ENCODE assay signal across 1 cellular context in the genomic region with DNA sequence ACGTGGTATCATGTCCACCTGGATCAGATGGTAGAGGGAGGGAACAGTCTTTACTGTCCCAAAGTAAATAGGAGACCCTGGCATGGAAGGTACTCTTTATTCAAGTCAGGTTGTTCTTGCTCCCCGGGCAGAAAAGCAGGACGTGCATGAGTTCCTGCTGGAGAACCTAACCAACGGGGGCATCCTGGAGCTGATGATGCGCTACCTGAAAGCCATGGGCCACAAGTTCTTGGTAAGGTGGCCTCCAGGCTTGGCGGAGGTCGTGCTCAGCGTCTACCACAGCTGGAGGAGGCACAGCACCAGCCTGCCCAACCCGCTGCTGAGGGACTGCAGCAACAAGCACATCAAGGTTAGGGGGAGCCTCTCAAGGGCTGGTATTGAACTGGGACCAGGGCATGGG.
TF ChIP-seq lines count a peak whose summit lies in the region.

No MANE protein-coding gene starts in this region.

TF ChIP-seq in SK-N-SH treated with all-trans-retinoic acid at 6 μM for 48 hours, 23 proteins besides CTCF, POLR2A, EP300 and RAD21 (continued from another document):
- TF ChIP-seq TOX (CRISPR knock-in tag; IDR thresholded peaks at IDR 0.05; ENCODE audit: borderline replicate concordance) (no peak), ISL1 (CRISPR knock-in tag; IDR thresholded peaks at IDR 0.05) (no peak), BACH2 (CRISPR knock-in tag; IDR thresholded peaks at IDR 0.05; ENCODE audit: borderline replicate concordance) (no peak), ZNF8 (CRISPR knock-in tag; IDR thresholded peaks at IDR 0.05) (no peak)
- TF ChIP-seq, protein P1, sequence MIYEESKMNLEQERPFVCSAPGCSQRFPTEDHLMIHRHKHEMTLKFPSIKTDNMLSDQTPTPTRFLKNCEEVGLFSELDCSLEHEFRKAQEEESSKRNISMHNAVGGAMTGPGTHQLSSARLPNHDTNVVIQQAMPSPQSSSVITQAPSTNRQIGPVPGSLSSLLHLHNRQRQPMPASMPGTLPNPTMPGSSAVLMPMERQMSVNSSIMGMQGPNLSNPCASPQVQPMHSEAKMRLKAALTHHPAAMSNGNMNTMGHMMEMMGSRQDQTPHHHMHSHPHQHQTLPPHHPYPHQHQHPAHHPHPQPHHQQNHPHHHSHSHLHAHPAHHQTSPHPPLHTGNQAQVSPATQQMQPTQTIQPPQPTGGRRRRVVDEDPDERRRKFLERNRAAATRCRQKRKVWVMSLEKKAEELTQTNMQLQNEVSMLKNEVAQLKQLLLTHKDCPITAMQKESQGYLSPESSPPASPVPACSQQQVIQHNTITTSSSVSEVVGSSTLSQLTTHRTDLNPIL (CRISPR knock-in tag; IDR thresholded peaks at IDR 0.05; ENCODE audit: low read depth): no peak
TF ChIP-seq in SK-N-SH treated with all-trans-retinoic acid at 6 μM for 48 hours: peak in this region for 0.
